In the genomic region with DNA sequence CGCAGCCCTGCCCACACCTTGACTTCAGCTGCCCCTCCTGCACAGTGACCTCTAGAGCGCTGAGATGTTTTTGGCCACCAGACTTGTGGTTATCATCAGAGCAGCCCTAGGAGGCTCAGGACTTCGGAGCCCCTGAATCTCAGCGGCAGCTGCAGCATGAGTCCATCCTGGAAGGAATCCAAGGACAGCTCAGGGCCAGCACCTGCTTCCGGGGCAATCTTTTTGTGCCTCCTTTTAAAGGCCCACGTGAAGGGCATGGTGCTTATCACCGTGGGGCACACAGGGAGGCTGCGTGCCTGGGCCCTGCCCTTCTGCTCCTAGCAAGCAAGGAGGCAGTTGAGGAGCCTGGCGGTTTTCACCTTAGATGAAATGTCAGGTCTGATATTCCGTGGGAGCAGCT, we compare ENCODE assay signal across 18 cellular contexts.
"Had no signal": no experiment of that assay in that cellular context is flagged by ENCODE, and none has a peak within 500 bp of the region (broad histone marks: within the 10 kb centered on the region; RNA-seq: fewer than 3 reads in every experiment).

No MANE protein-coding gene starts in this region.

- H3K4me3 ChIP-seq: gastroesophageal sphincter, thyroid gland had no signal

- H3K27me3 ChIP-seq: thyroid gland had no signal

- H3K36me3 ChIP-seq: gastroesophageal sphincter, thyroid gland had no signal

- H3K9me3 ChIP-seq: gastroesophageal sphincter, thyroid gland had no signal

- DNase-seq: activated CD4-positive, alpha-beta T cell treated with anti-CD3 and anti-CD28 coated beads for 4 hours; activated CD8-positive, alpha-beta memory T cell treated with anti-CD3 and anti-CD28 coated beads, Interleukin-2, amount 50 U/mL, for 4 hours; activated CD8-positive, alpha-beta T cell treated with anti-CD3 and anti-CD28 coated beads for 36 hours; activated gamma-delta T cell treated with Interleukin-2 at 50 U/mL for 16 hours; activated T-cell treated with anti-CD3 and anti-CD28 coated beads, Interleukin-2, amount 50 U/mL, for 48 hours; amniotic stem cell; caudate nucleus; erythroblast; islet precursor cell; mammary epithelial cell; naive thymus-derived CD4-positive, alpha-beta T cell; retina; stimulated activated CD4-positive, alpha-beta T cell treated with anti-CD3 and anti-CD28 coated beads, Interleukin-2, amount 100 ng/mL, for 48 hours; stimulated activated naive B cell treated with anti-CD40 and anti-IgM and Interleukin-4, amounts not matched to agents 10 μg/mL and 1 μg/mL and 100 μg/mL, for 72 hours; thyroid gland had no signal

- H3K4me1 ChIP-seq: gastroesophageal sphincter, thyroid gland had no signal

- H3K27ac ChIP-seq: gastroesophageal sphincter, thyroid gland had no signal

- ATAC-seq: activated CD8-positive, alpha-beta T cell treated with anti-CD3 and anti-CD28 coated beads for 36 hours; gastroesophageal sphincter; left lobe of liver; naive thymus-derived CD4-positive, alpha-beta T cell; stimulated activated naive B cell treated with anti-CD40 and anti-IgM and Interleukin-4, amounts not matched to agents 10 μg/mL and 1 μg/mL and 100 μg/mL, for 72 hours; WTC11 had no signal
